ENCODE assay signal across 7 cellular contexts in the genomic region with DNA sequence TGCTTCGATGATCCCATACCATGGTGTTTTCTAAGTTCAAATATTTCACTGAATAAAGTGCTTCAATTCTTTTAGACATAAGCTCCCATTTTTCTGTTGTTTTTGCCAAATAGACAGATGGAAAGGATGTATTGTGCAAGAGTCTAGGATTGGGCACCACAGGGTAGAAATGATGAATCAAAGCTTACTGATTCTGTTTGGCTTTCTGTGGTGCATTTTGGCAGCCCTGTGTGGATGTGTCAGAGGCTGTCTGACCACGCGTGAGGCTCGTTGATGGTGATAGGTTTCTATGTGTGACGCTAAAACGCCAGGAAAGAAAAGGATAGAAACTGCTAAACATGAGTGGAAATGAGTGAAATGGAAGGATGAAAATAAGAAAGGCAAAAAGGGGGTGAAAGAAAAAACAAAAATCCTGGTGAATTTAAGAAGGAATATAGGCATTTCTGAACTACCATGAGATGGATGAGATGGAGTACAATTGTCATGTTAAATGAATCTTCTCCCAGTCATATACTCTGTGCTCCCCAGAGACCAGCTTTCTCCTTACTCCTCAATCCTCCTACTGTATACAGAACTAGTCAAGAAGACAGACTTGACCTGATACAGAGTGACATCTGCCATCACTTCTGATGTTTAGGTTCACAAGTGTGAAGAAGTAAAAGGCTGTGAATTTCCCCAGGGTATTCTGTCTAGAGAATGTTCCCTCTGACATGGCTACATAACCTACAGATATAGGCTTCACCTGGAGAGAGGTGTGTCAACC. TPM values are rescaled to one million over a fixed set of nuclear protein-coding genes. Genes with fewer than 3 reads are reported as not detected.
A peak's percentile ranks its signal among the peaks of the same experiment; 100 is the strongest.
DNase-seq lines count a peak whose midpoint lies in the region; ATAC-seq and TF ChIP-seq lines count a peak whose summit lies in the region.

No MANE protein-coding gene starts in this region.

- no peaks in the 10 kb centered on the region for H3K36me3 ChIP-seq in mesendoderm (ENCODE audit: control insufficient read depth, insufficient read depth, low read length)

- H2AK5ac ChIP-seq in mesendoderm (ENCODE audit: low read length): no peak overlapping the region

- CTCF ChIA-PET in RWPE1 (lab: Yijun Ruan, JAX): interaction anchor here (0.6 to 1.0 kb wide), 4 partner anchors 28 to 440 kb away, joined by 3 read pairs; no protein-coding TSS in a partner anchor

- no peak overlapping the region for H2BK15ac ChIP-seq in mesendoderm (replicated peaks; ENCODE audit: low read depth)

- ATAC-seq in GM21825 (IDR thresholded peaks at IDR 0.05; ENCODE audit: unreplicated experiment): peak; percentile 77

- POLR2A ChIA-PET in RWPE1 (lab: Yijun Ruan, JAX; ENCODE audit: low non-redundant PET): no interaction called here

- H3K27ac ChIP-seq in RWPE1 (peak overlapping the region; percentile 82), mesendoderm (ENCODE audit: low read depth, low read length) (no peak overlapping the region)

- no peak for TF ChIP-seq CTCF in RWPE1 (conservative IDR thresholded peaks at IDR 0.05; ENCODE audit: low read depth)

- H3K18ac ChIP-seq in mesendoderm (ENCODE audit: low read length): no peak overlapping the region

- H2BK5ac ChIP-seq in mesendoderm (ENCODE audit: low read length): no peak overlapping the region

- H3K23ac ChIP-seq in mesendoderm (ENCODE audit: low read length): no peak overlapping the region

- H4K5ac ChIP-seq in mesendoderm (ENCODE audit: low read length): no peak overlapping the region

- H2BK120ac ChIP-seq in mesendoderm (ENCODE audit: low read depth, low read length): no peak overlapping the region

- no peak overlapping the region for H3K9ac ChIP-seq in mesendoderm (ENCODE audit: low read length)

- no peak overlapping the region for H3K4me2 ChIP-seq in mesendoderm (ENCODE audit: low read length)

- WGBS in mesendoderm (ENCODE audit: extremely low coverage, insufficient coverage, low lambda C conversion rate): no CpG with 5 or more reads among the region's 6 CpGs

- H3K4ac ChIP-seq in mesendoderm (ENCODE audit: low read depth, low read length): no peak overlapping the region

- H3K79me1 ChIP-seq in mesendoderm (ENCODE audit: low read length): no peaks in the 10 kb centered on the region

- no peaks in the 10 kb centered on the region for H3K27me3 ChIP-seq in mesendoderm (ENCODE audit: insufficient read depth, low read length, poor library complexity)

- no peaks in the 10 kb centered on the region for H3K79me2 ChIP-seq in mesendoderm (ENCODE audit: control insufficient read depth, insufficient read depth, low read length)

- H3K4me1 ChIP-seq in mesendoderm (ENCODE audit: control insufficient read depth, low read depth, low read length): no peaks in the 10 kb centered on the region

- H3K56ac ChIP-seq in mesendoderm (ENCODE audit: low read length): no peak overlapping the region

- DNase-seq in RWPE1 (ENCODE audit: low spot score) (peak; percentile 81), fibroblast of the conjunctiva (ENCODE audit: low read depth) (peak; percentile 91), NCI-H2029 (lab: John Stamatoyannopoulos, UW) (no peak), mesendoderm (no peak)
- DNase-seq in stimulated activated CD8-positive, alpha-beta memory T cell treated with anti-CD3 and anti-CD28 coated beads, Interleukin-4, amount 100 ng/mL, for 48 hours: peak; percentile 70
- no peak for DNase-seq in stimulated activated naive CD4-positive, alpha-beta T cell (lab: John Stamatoyannopoulos, UW)

- H3K4me3 ChIP-seq in mesendoderm (ENCODE audit: low read length): no peak overlapping the region

- H4K8ac ChIP-seq in mesendoderm (ENCODE audit: low read depth, low read length): no peak overlapping the region

RNA-seq across cellular contexts. Expression of a gene that starts 54.4 kb away (rescaled TPM):
- 3.2 TPM for polyA plus RNA-seq in mesendoderm (2013, experiment 1 of 2)
- 3.1 TPM for polyA plus RNA-seq in mesendoderm (2013, experiment 2 of 2)

Comparison
In these comparisons a context has a peak if more than half of its experiments do, and no peak if none do; other contexts are left out.
1. DNase-seq: peak in RWPE1 (single experiment), fibroblast of the conjunctiva (single experiment) and stimulated activated CD8-positive, alpha-beta memory T cell treated with anti-CD3 and anti-CD28 coated beads, Interleukin-4, amount 100 ng/mL, for 48 hours (single experiment); none in stimulated activated naive CD4-positive, alpha-beta T cell (0 of 6), NCI-H2029 (single experiment) and mesendoderm (single experiment).